Comparison of ENCODE assay signal across 1 cellular context in genomic region chr6:42173101-42173500, GRCh38.
TF ChIP-seq lines count a peak whose summit lies in the region.

TSS of gene GUCA1A (plus strand) at chr6:42173364. CDS start at chr6:42173614, 250 bp downstream.

TF ChIP-seq in WTC11, 78 proteins besides CTCF, POLR2A, EP300 and RAD21:
- TF ChIP-seq HMGA2 (CRISPR knock-in tag; IDR thresholded peaks at IDR 0.05) (no peak), NR3C1 (CRISPR knock-in tag; conservative IDR thresholded peaks at IDR 0.05; ENCODE audit: low read depth) (no peak), NR1H2 (CRISPR knock-in tag; IDR thresholded peaks at IDR 0.05) (no peak)
TF ChIP-seq in WTC11: peak in this region for 0.
